ENCODE assay signal across 1 cellular context in genomic region chr4:39365931-39366771, GRCh38.
TF ChIP-seq lines count a peak whose summit lies in the region.

Gene RFC1 (minus strand): TSS chr4:39366362. CDS start chr4:39366241, 121 bp downstream.

TF ChIP-seq in K562, 482 proteins besides CTCF, POLR2A, EP300 and RAD21 (continued from another document and continues in another):
- TF ChIP-seq MGA (IDR thresholded peaks at IDR 0.05) (peak; percentile 100), ZBTB8A (IDR thresholded peaks at IDR 0.05; ENCODE audit: partially characterized antibody) (no peak), ZFX (CRISPR knock-in tag; IDR thresholded peaks at IDR 0.05) (peak; percentile 88), BCLAF1 (IDR thresholded peaks at IDR 0.05; ENCODE audit: borderline replicate concordance in 1 of 2, control insufficient read depth in 1 of 2, low read depth in 2 of 2, low read length in 1 of 2) (no peak), TCFL5 (CRISPR knock-in tag; conservative IDR thresholded peaks at IDR 0.05) (no peak), ZNF507 (tag; conservative IDR thresholded peaks at IDR 0.05) (no peak), ZNF280B (CRISPR knock-in tag; IDR thresholded peaks at IDR 0.05) (no peak), MECOM (CRISPR knock-in tag; IDR thresholded peaks at IDR 0.05) (peak; percentile 70; the same call in 1 of the 2 replicates), SNIP1 (IDR thresholded peaks at IDR 0.05; ENCODE audit: low read depth) (no peak), PCBP2 (IDR thresholded peaks at IDR 0.05; ENCODE audit: low read depth, low read length, poor library complexity, severe bottlenecking) (no peak), ZEB2 (IDR thresholded peaks at IDR 0.05) (peak; percentile 62; the same call in 1 of the 2 replicates), DDX20 (tag; IDR thresholded peaks at IDR 0.05; ENCODE audit: low read depth) (no peak), PKNOX1 (IDR thresholded peaks at IDR 0.05) (no peak), CHD2 (IDR thresholded peaks at IDR 0.05; ENCODE audit: low read depth, low read length) (peak; percentile 90), MTF1 (CRISPR knock-in tag; IDR thresholded peaks at IDR 0.05; ENCODE audit: borderline replicate concordance) (0 out of 2 replicates have a peak, but pooled peaks have one; percentile 37), ELF1 (tag; IDR thresholded peaks at IDR 0.05) (peak; percentile 77), LCOR (CRISPR knock-in tag; IDR thresholded peaks at IDR 0.05) (peak; percentile 99), ZNF830 (CRISPR knock-in tag; IDR thresholded peaks at IDR 0.05) (no peak), PHB (CRISPR knock-in tag; IDR thresholded peaks at IDR 0.05) (no peak), ZNF766 (CRISPR knock-in tag; conservative IDR thresholded peaks at IDR 0.05) (no peak; the same call in 1 of the 2 replicates), ETS1 (conservative IDR thresholded peaks at IDR 0.05; ENCODE audit: control insufficient read depth, low read depth, low read length) (0 out of 2 replicates have a peak, but pooled peaks have one; percentile 64), POLR2AphosphoS5 (IDR thresholded peaks at IDR 0.05; ENCODE audit: control insufficient read depth, insufficient read depth, low read depth, low read length) (peak; percentile 79), FOXA1 (IDR thresholded peaks at IDR 0.05; ENCODE audit: borderline replicate concordance) (no peak), ZBTB43 (CRISPR knock-in tag; IDR thresholded peaks at IDR 0.05) (peak; percentile 86; the same call in 1 of the 2 replicates), KAT8 (IDR thresholded peaks at IDR 0.05; ENCODE audit: low read depth) (no peak), GTF2A2 (tag; IDR thresholded peaks at IDR 0.05) (no peak), BCOR (IDR thresholded peaks at IDR 0.05) (0 out of 2 replicates have a peak, but pooled peaks have one; percentile 19), KLF1 (tag; IDR thresholded peaks at IDR 0.05) (no peak), EP400 (IDR thresholded peaks at IDR 0.05) (peak; percentile 94), ZNF311 (CRISPR knock-in tag; IDR thresholded peaks at IDR 0.05) (no peak), THRA (IDR thresholded peaks at IDR 0.05) (no peak), ZNF3 (CRISPR knock-in tag; IDR thresholded peaks at IDR 0.05) (no peak), HBP1 (CRISPR knock-in tag; IDR thresholded peaks at IDR 0.05) (no peak), NUFIP1 (IDR thresholded peaks at IDR 0.05; ENCODE audit: partially characterized antibody) (no peak), TCF7L2 (IDR thresholded peaks at IDR 0.05; ENCODE audit: low read depth, low read length) (no peak), FIP1L1 (IDR thresholded peaks at IDR 0.05; ENCODE audit: low read depth, low read length, poor library complexity, severe bottlenecking) (peak; percentile 52), TOE1 (IDR thresholded peaks at IDR 0.05; ENCODE audit: borderline replicate concordance) (0 out of 2 replicates have a peak, but pooled peaks have one; percentile 66), TOE1 (CRISPR knock-in tag; IDR thresholded peaks at IDR 0.05; ENCODE audit: borderline replicate concordance, low read depth) (0 out of 2 replicates have a peak, but pooled peaks have one; percentile 82), TRIM24 (IDR thresholded peaks at IDR 0.05) (peak; percentile 77 to 88), SP1 (CRISPR knock-in tag; IDR thresholded peaks at IDR 0.05) (peak; percentile 76)
